ENCODE assay signal across 14 cellular contexts in genomic region chr11:47854667-47855066, GRCh38. TPM values are rescaled to one million over a fixed set of nuclear protein-coding genes. Genes with fewer than 3 reads are reported as not detected.
DNase-seq lines count a peak whose midpoint lies in the region; ATAC-seq and TF ChIP-seq lines count a peak whose summit lies in the region.
"Had no signal": no experiment of that assay in that cellular context is flagged by ENCODE, and none has a peak within 500 bp of the region (broad histone marks: within the 10 kb centered on the region; RNA-seq: fewer than 3 reads in every experiment).

No MANE protein-coding gene starts in this region.

- no peak overlapping the region for H2AFZ ChIP-seq in OCI-LY3 (ENCODE audit: low read depth, low read length)

- peak overlapping the region; percentile 94 for H3K27ac ChIP-seq in OCI-LY3 (ENCODE audit: low read length)
- H3K27ac ChIP-seq in upper lobe of left lung: no peak overlapping the region
- no peak overlapping the region for H3K27ac ChIP-seq in left lung
- H3K27ac ChIP-seq: SJSA1 had no signal

- WGBS in upper lobe of left lung, 2 donors: 72 to 85% methylated on average over 3 of the region's 3 CpGs

- intact Hi-C loops in left lung (cut with DNase I): no loop called here

- H3K36me3 ChIP-seq in OCI-LY3 (replicated peaks; ENCODE audit: low read depth, low read length): no peaks in the 10 kb centered on the region
- no peaks in the 10 kb centered on the region for H3K36me3 ChIP-seq in upper lobe of left lung
- H3K36me3 ChIP-seq in left lung: no peaks in the 10 kb centered on the region
- H3K36me3 ChIP-seq: MG63, SJSA1 had no signal

- ATAC-seq in GM18505 (IDR thresholded peaks at IDR 0.05; ENCODE audit: unreplicated experiment) (peak; percentile 40), GM19468 (IDR thresholded peaks at IDR 0.05; ENCODE audit: extremely low read depth, unreplicated experiment) (peak; percentile 25), HG03045 (IDR thresholded peaks at IDR 0.05; ENCODE audit: unreplicated experiment) (peak; percentile 49), upper lobe of left lung (ENCODE audit: low FRiP score in 2 of 2) (no peak), left lung (no peak), HG03159 (IDR thresholded peaks at IDR 0.05; ENCODE audit: unreplicated experiment) (no peak)

- H3K4me2 ChIP-seq in OCI-LY3 (ENCODE audit: low read length): no peak overlapping the region

- H3K27me3 ChIP-seq in OCI-LY3 (ENCODE audit: low read depth, low read length) (no peaks in the 10 kb centered on the region), upper lobe of left lung (no peaks in the 10 kb centered on the region), left lung (no peaks in the 10 kb centered on the region)
- H3K27me3 ChIP-seq: MG63, SJSA1 had no signal

- no peak overlapping the region for H3K4me3 ChIP-seq in OCI-LY3 (ENCODE audit: low read length)
- no peak overlapping the region for H3K4me3 ChIP-seq in upper lobe of left lung
- H3K4me3 ChIP-seq in left lung: no peak overlapping the region
- H3K4me3 ChIP-seq: MG63, SJSA1 had no signal

- H3K4me1 ChIP-seq in OCI-LY3 (ENCODE audit: low read length): peaks cover 95% of the 10 kb centered on the region
- peaks cover 0 to 13% (median 9%) of the 10 kb centered on the region in 4 donors for H3K4me1 ChIP-seq in upper lobe of left lung
- H3K4me1 ChIP-seq in left lung: peaks cover 6 to 19% of the 10 kb centered on the region in 2 donors

- no peak for TF ChIP-seq EP300 in upper lobe of left lung (IDR thresholded peaks at IDR 0.05)

- TF ChIP-seq CTCF in OCI-LY3 (IDR thresholded peaks at IDR 0.05; ENCODE audit: low read depth, low read length) (no peak), upper lobe of left lung (IDR thresholded peaks at IDR 0.05) (no peak), left lung (IDR thresholded peaks at IDR 0.05) (no peak)

- H4K20me1 ChIP-seq in OCI-LY3 (ENCODE audit: insufficient read depth, low read length): no peaks in the 10 kb centered on the region

- no peaks in the 10 kb centered on the region for H3K9me3 ChIP-seq in OCI-LY3 (ENCODE audit: insufficient read depth, low read length)
- no peaks in the 10 kb centered on the region for H3K9me3 ChIP-seq in upper lobe of left lung
- no peaks in the 10 kb centered on the region for H3K9me3 ChIP-seq in left lung
- H3K9me3 ChIP-seq: MG63, SJSA1 had no signal

- DNase-seq in upper lobe of left lung (no peak), left lung (no peak), NCI-H69 (lab: John Stamatoyannopoulos, UW) (no peak)
- DNase-seq: activated effector memory CD4-positive, alpha-beta T cell treated with Interleukin-2 at 50 U/mL for 16 hours; caudate nucleus; MG63; midbrain; NCI-H446 treated with DMSO at 0.1 percent for 48 hours had no signal

- no peaks in the 10 kb centered on the region for H3K79me2 ChIP-seq in OCI-LY3 (ENCODE audit: low read length)

- peak overlapping the region; percentile 40; the same call in 1 of the 2 replicates for H3K9ac ChIP-seq in OCI-LY3 (ENCODE audit: low read length)

- TF ChIP-seq POLR2A in GM18505 (IDR thresholded peaks at IDR 0.05; ENCODE audit: borderline replicate concordance, extremely low read depth, insufficient read depth, insufficient read length) (no peak), upper lobe of left lung (IDR thresholded peaks at IDR 0.05) (no peak)

RNA-seq across cellular contexts. Expression of gene NUP160, which starts 6.5 kb away (rescaled TPM):
- total RNA-seq in upper lobe of left lung (10 to 100 TPM; 21.5 to 46.3 (median 37.8) TPM), left lung (10 to 100 TPM; 31.9 to 41.9 TPM)

Comparison
In these comparisons a context has a peak if more than half of its experiments do, and no peak if none do; other contexts are left out.
1. ATAC-seq: peak in GM18505 (single experiment), GM19468 (single experiment) and HG03045 (single experiment); none in upper lobe of left lung (0 of 2), left lung (single experiment) and HG03159 (single experiment).